29 cellular contexts compared by ENCODE assay signal in the genomic region with DNA sequence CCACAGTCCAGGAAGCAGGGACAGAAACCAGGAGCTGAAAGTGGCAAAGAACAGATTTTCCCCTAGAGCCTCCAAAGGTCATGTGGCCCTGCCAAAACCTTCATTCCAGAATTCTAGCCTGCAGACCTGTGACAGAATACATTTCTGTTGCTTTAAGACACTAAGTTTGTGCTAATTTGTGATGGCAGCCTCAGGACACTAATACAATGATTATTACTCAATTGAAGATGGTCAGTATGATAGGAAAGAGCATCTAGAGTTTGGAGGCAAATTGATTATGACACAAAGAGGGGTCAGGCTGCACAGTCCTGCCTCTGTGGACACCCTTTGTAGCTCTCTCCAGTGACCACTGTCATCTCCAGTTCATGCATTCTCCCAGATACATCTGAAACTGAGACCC.
"Had no signal": no experiment of that assay in that cellular context is flagged by ENCODE, and none has a peak within 500 bp of the region (broad histone marks: within the 10 kb centered on the region; RNA-seq: fewer than 3 reads in every experiment).

No MANE protein-coding gene starts in this region.

- H3K4me3 ChIP-seq: stomach, suprapubic skin, testis, thoracic aorta, thyroid gland, tibial artery, tibial nerve, transverse colon, upper lobe of left lung, upper lobe of right lung, uterus, vagina had no signal

- H3K4me1 ChIP-seq: stomach, suprapubic skin, testis, thyroid gland, tibial artery, tibial nerve, transverse colon, upper lobe of left lung, upper lobe of right lung, uterus, vagina had no signal

- H3K9me3 ChIP-seq: stomach, suprapubic skin, testis, thoracic aorta, thyroid gland, tibial artery, tibial nerve, transverse colon, upper lobe of left lung, upper lobe of right lung, uterus, vagina had no signal

- H3K27ac Mint-ChIP-seq: stimulated activated effector memory CD8-positive, alpha-beta T cell treated with anti-CD3 and anti-CD28 coated beads, Interleukin-12 subunit alpha, Interleukin-12 subunit beta, amount 100 ng/mL, for 72 hours; stimulated activated memory B cell treated with anti-CD40 and anti-IgM and Interleukin-4, amounts not matched to agents 10 μg/mL and 1 μg/mL and 100 μg/mL, for 72 hours; stimulated activated naive B cell treated with anti-CD40 and anti-IgM and Interleukin-4, amounts not matched to agents 10 μg/mL and 1 μg/mL and 100 μg/mL, for 72 hours; stimulated activated naive CD8-positive, alpha-beta T cell treated with anti-CD3 and anti-CD28 coated beads, Interleukin-15, amount 100 ng/mL, for 72 hours; stimulated activated naive CD8-positive, alpha-beta T cell treated with anti-CD3 and anti-CD28 coated beads, Interleukin-15, Interleukin-2, amounts not matched to agents 100 ng/mL and 50 ng/mL, for 24 hours; type B pancreatic cell had no signal

- DNase-seq: stimulated activated CD4-positive, alpha-beta T cell treated with anti-CD3 and anti-CD28 coated beads, Interleukin-2, amount 100 ng/mL, for 48 hours; stimulated activated CD4-positive, alpha-beta T cell treated with anti-CD3 and anti-CD28 coated beads, Interleukin-4, amount 100 ng/mL, for 1 hour; stimulated activated CD4-positive, alpha-beta T cell treated with anti-CD3 and anti-CD28 coated beads, Interleukin-4, amount 100 ng/mL, for 24 hours; stimulated activated CD4-positive, alpha-beta T cell treated with anti-CD3 and anti-CD28 coated beads, Interleukin-4, amount 100 ng/mL, for 4 hours; stimulated activated CD8-positive, alpha-beta memory T cell treated with anti-CD3 and anti-CD28 coated beads, Interleukin-4, amount 100 ng/mL, for 48 hours; stimulated activated naive B cell treated with anti-CD40 and anti-IgM and Interleukin-4, amounts not matched to agents 10 μg/mL and 1 μg/mL and 100 μg/mL, for 72 hours; stimulated activated naive CD4-positive, alpha-beta T cell; stimulated activated naive CD4-positive, alpha-beta T cell treated with Interleukin-2 at 50 U/mL for 16 hours; stimulated activated naive CD8-positive, alpha-beta T cell treated with anti-CD3 and anti-CD28 coated beads, Interleukin-15, amount 100 ng/mL, for 72 hours; stimulated activated naive CD8-positive, alpha-beta T cell treated with anti-CD3 and anti-CD28 coated beads, Interleukin-15, Interleukin-2, amounts not matched to agents 100 U/mL and 50 U/mL, for 24 hours; stomach; substantia nigra; testis; thyroid gland; tibial artery; transverse colon; trophoblast cell; upper lobe of left lung; upper lobe of right lung; uterus had no signal

- FAIRE-seq: urothelium cell line had no signal

- H3K4me1 Mint-ChIP-seq: stimulated activated effector memory CD8-positive, alpha-beta T cell treated with anti-CD3 and anti-CD28 coated beads, Interleukin-12 subunit alpha, Interleukin-12 subunit beta, amount 100 ng/mL, for 72 hours; stimulated activated memory B cell treated with anti-CD40 and anti-IgM and Interleukin-4, amounts not matched to agents 10 μg/mL and 1 μg/mL and 100 μg/mL, for 72 hours; stimulated activated naive B cell treated with anti-CD40 and anti-IgM and Interleukin-4, amounts not matched to agents 10 μg/mL and 1 μg/mL and 100 μg/mL, for 72 hours; stimulated activated naive CD8-positive, alpha-beta T cell treated with anti-CD3 and anti-CD28 coated beads, Interleukin-15, amount 100 ng/mL, for 72 hours had no signal

- H3K9me3 Mint-ChIP-seq: stimulated activated effector memory CD8-positive, alpha-beta T cell treated with anti-CD3 and anti-CD28 coated beads, Interleukin-12 subunit alpha, Interleukin-12 subunit beta, amount 100 ng/mL, for 72 hours; stimulated activated naive CD8-positive, alpha-beta T cell treated with anti-CD3 and anti-CD28 coated beads, Interleukin-15, amount 100 ng/mL, for 72 hours; stimulated activated naive CD8-positive, alpha-beta T cell treated with anti-CD3 and anti-CD28 coated beads, Interleukin-15, Interleukin-2, amounts not matched to agents 100 ng/mL and 50 ng/mL, for 24 hours; type B pancreatic cell had no signal

- H3K27ac ChIP-seq: stomach, suprapubic skin, testis, thoracic aorta, thyroid gland, tibial artery, tibial nerve, transverse colon, upper lobe of left lung, upper lobe of right lung, uterus, vagina had no signal

- H3K36me3 Mint-ChIP-seq: stimulated activated effector memory CD8-positive, alpha-beta T cell treated with anti-CD3 and anti-CD28 coated beads, Interleukin-12 subunit alpha, Interleukin-12 subunit beta, amount 100 ng/mL, for 72 hours; stimulated activated memory B cell treated with anti-CD40 and anti-IgM and Interleukin-4, amounts not matched to agents 10 μg/mL and 1 μg/mL and 100 μg/mL, for 72 hours; stimulated activated naive B cell treated with anti-CD40 and anti-IgM and Interleukin-4, amounts not matched to agents 10 μg/mL and 1 μg/mL and 100 μg/mL, for 72 hours; type B pancreatic cell had no signal

- H3K36me3 ChIP-seq: stomach, suprapubic skin, thoracic aorta, thyroid gland, tibial artery, tibial nerve, transverse colon, upper lobe of left lung, upper lobe of right lung, uterus, vagina had no signal

- H3K4me3 Mint-ChIP-seq: stimulated activated effector memory CD8-positive, alpha-beta T cell treated with anti-CD3 and anti-CD28 coated beads, Interleukin-12 subunit alpha, Interleukin-12 subunit beta, amount 100 ng/mL, for 72 hours; stimulated activated memory B cell treated with anti-CD40 and anti-IgM and Interleukin-4, amounts not matched to agents 10 μg/mL and 1 μg/mL and 100 μg/mL, for 72 hours; stimulated activated naive B cell treated with anti-CD40 and anti-IgM and Interleukin-4, amounts not matched to agents 10 μg/mL and 1 μg/mL and 100 μg/mL, for 72 hours; stimulated activated naive CD8-positive, alpha-beta T cell treated with anti-CD3 and anti-CD28 coated beads, Interleukin-15, amount 100 ng/mL, for 72 hours; stimulated activated naive CD8-positive, alpha-beta T cell treated with anti-CD3 and anti-CD28 coated beads, Interleukin-15, Interleukin-2, amounts not matched to agents 100 ng/mL and 50 ng/mL, for 24 hours; type B pancreatic cell had no signal

- H3K27me3 Mint-ChIP-seq: stimulated activated memory B cell treated with anti-CD40 and anti-IgM and Interleukin-4, amounts not matched to agents 10 μg/mL and 1 μg/mL and 100 μg/mL, for 72 hours; stimulated activated naive B cell treated with anti-CD40 and anti-IgM and Interleukin-4, amounts not matched to agents 10 μg/mL and 1 μg/mL and 100 μg/mL, for 72 hours; stimulated activated naive CD8-positive, alpha-beta T cell treated with anti-CD3 and anti-CD28 coated beads, Interleukin-15, amount 100 ng/mL, for 72 hours; stimulated activated naive CD8-positive, alpha-beta T cell treated with anti-CD3 and anti-CD28 coated beads, Interleukin-15, Interleukin-2, amounts not matched to agents 100 ng/mL and 50 ng/mL, for 24 hours had no signal

- H3K27me3 ChIP-seq: stomach, suprapubic skin, testis, thyroid gland, tibial artery, tibial nerve, transverse colon, upper lobe of left lung, upper lobe of right lung, uterus, vagina had no signal
